8 cellular contexts compared by ENCODE assay signal in the genomic region with DNA sequence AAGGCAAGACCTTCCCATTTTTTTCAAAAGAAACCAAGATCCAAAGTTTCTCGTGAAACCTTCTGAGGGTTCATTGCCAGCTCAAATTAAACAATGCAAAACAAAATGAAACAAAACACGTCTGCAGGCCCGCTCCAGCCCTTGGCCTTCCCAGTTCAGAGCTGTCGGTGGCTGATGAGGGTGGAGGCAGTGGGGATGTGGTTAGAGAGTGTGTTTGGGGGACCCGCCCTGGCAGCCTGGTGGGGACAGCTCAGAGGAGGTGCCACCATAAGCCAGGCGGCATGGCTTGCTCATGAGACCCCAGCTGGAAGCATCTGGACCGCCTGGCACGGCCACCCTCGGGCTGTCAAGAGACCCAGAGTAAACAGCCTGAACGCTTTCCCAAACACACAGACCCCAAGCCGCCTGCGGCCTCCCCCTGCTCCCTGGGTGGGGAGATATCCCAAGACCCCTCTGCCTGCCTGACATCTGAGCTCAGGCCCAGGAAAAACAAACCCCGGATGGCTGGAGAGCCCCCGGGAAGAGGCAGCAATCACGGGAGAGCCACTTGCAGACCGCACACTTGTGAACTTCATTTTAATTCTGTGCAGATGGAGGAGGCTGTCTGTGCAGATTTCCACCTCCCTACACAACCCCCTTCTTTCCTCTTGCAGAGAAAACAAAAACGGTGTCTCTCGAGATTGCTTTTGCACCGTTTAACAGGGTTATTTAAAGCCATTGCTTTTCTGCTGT. TPM values are rescaled to one million over a fixed set of nuclear protein-coding genes. Genes with fewer than 3 reads are reported as not detected.
DNase-seq lines count a peak whose midpoint lies in the region; ATAC-seq and TF ChIP-seq lines count a peak whose summit lies in the region.

No MANE protein-coding gene starts in this region.

- no peak for TF ChIP-seq CTCF in CD4-positive, alpha-beta T cell (IDR thresholded peaks at IDR 0.05)
- TF ChIP-seq CTCF in OCI-LY7 (conservative IDR thresholded peaks at IDR 0.05; ENCODE audit: low read length) (no peak), WTC11 (IDR thresholded peaks at IDR 0.05) (no peak)

- peaks cover 85% of the 10 kb centered on the region for H3K4me1 ChIP-seq in OCI-LY7 (ENCODE audit: insufficient read depth, low read length, poor library complexity, severe bottlenecking)
- H3K4me1 ChIP-seq in naive thymus-derived CD4-positive, alpha-beta T cell (ENCODE audit: control insufficient read depth in 2 of 2, insufficient read depth in 2 of 2, low read length in 2 of 2): peaks cover 59 to 78% of the 10 kb centered on the region in 2 donors

- peaks cover 4% of the 10 kb centered on the region for H3K36me3 Mint-ChIP-seq in CD4-positive, alpha-beta T cell (ENCODE audit: low read depth)
- H3K36me3 Mint-ChIP-seq in activated naive CD8-positive, alpha-beta T cell treated with anti-CD3 and anti-CD28 coated beads for 36 hours: peaks cover 10% of the 10 kb centered on the region
- peaks cover 0 to 20% (median 0%) of the 10 kb centered on the region in 5 donors for H3K36me3 Mint-ChIP-seq in naive thymus-derived CD4-positive, alpha-beta T cell
- H3K36me3 Mint-ChIP-seq in WTC11: no peaks in the 10 kb centered on the region

- no peaks in the 10 kb centered on the region for H3K27me3 Mint-ChIP-seq in CD4-positive, alpha-beta T cell
- no peaks in the 10 kb centered on the region for H3K27me3 Mint-ChIP-seq in activated naive CD8-positive, alpha-beta T cell treated with anti-CD3 and anti-CD28 coated beads for 36 hours
- H3K27me3 Mint-ChIP-seq in naive thymus-derived CD4-positive, alpha-beta T cell: no peaks in the 10 kb centered on the region
- H3K27me3 Mint-ChIP-seq in WTC11 (ENCODE audit: low read depth): peaks cover 21% of the 10 kb centered on the region

- H3K27me3 ChIP-seq in CD4-positive, alpha-beta T cell (ENCODE audit: control insufficient read depth, insufficient read depth, low read length): no peaks in the 10 kb centered on the region
- no peaks in the 10 kb centered on the region for H3K27me3 ChIP-seq in naive thymus-derived CD4-positive, alpha-beta T cell (ENCODE audit: control insufficient read depth in 2 of 2, insufficient read depth in 2 of 2, low read length in 2 of 2)

- peak overlapping the region; percentile 82 for H3K27ac ChIP-seq in CD4-positive, alpha-beta T cell (ENCODE audit: low read depth, low read length)
- H3K27ac ChIP-seq in OCI-LY7 (ENCODE audit: low read depth, low read length, poor library complexity, severe bottlenecking): peak overlapping the region; percentile 99
- H3K27ac ChIP-seq in naive thymus-derived CD4-positive, alpha-beta T cell (ENCODE audit: low read depth, low read length): peak overlapping the region; percentile 77

- DNase-seq in CD4-positive, alpha-beta T cell: peak; percentile 34 to 75 (median 66)
- peak; percentile 87 for DNase-seq in OCI-LY7 (ENCODE audit: low spot score)
- DNase-seq in activated naive CD8-positive, alpha-beta T cell treated with anti-CD3 and anti-CD28 coated beads for 36 hours: peak; percentile 41
- DNase-seq in naive thymus-derived CD4-positive, alpha-beta T cell: peak in 7 of 9 donors; percentile 50 to 82 (median 79)
- no peak for DNase-seq in WTC11 (ENCODE audit: low spot score)
- DNase-seq in NK-92 (lab: John Stamatoyannopoulos, UW; ENCODE audit: unreplicated experiment): no peak
- DNase-seq in cerebellar nuclear complex (lab: John Stamatoyannopoulos, UW): no peak

- H4K20me1 ChIP-seq in OCI-LY7 (ENCODE audit: insufficient read depth, low read length): no peaks in the 10 kb centered on the region

- peaks cover 66% of the 10 kb centered on the region for H3K4me1 Mint-ChIP-seq in CD4-positive, alpha-beta T cell (ENCODE audit: low read depth)
- peaks cover 50% of the 10 kb centered on the region for H3K4me1 Mint-ChIP-seq in activated naive CD8-positive, alpha-beta T cell treated with anti-CD3 and anti-CD28 coated beads for 36 hours
- H3K4me1 Mint-ChIP-seq in naive thymus-derived CD4-positive, alpha-beta T cell: peaks cover 52 to 92% (median 67%) of the 10 kb centered on the region in 7 donors
- H3K4me1 Mint-ChIP-seq in WTC11: peaks cover 8% of the 10 kb centered on the region

- peaks cover 8% of the 10 kb centered on the region for H3K36me3 ChIP-seq in OCI-LY7 (ENCODE audit: insufficient read depth, low read length)
- no peaks in the 10 kb centered on the region for H3K36me3 ChIP-seq in naive thymus-derived CD4-positive, alpha-beta T cell (ENCODE audit: control insufficient read depth in 2 of 3, insufficient read depth in 3 of 3, low read length in 3 of 3)

- POLR2A ChIA-PET in CD4-positive, alpha-beta T cell (lab: Charles Lee): interaction anchor here (0.6 to 4.9 kb wide), 31 partner anchors 9 to 367 kb away, joined by 3 to 55 read pairs (median 5); a partner anchor contains a TSS
- POLR2A ChIA-PET in OCI-LY7 (lab: Charles Lee) (interaction anchor here (0.6 to 2.9 kb wide), 11 partner anchors 8 to 252 kb away, joined by 3 to 12 read pairs (median 4); no protein-coding TSS in a partner anchor), WTC11 (lab: Charles Lee) (no interaction called here)
- POLR2A ChIA-PET in naive thymus-derived CD4-positive, alpha-beta T cell (lab: Charles Lee): interaction anchor here (0.5 to 10.2 kb wide), 27 partner anchors 8 to 121 kb away, joined by 3 to 92 read pairs (median 5); a partner anchor contains a TSS

- H3K27ac Mint-ChIP-seq in CD4-positive, alpha-beta T cell: peak overlapping the region; percentile 99
- peak overlapping the region; percentile 74 for H3K27ac Mint-ChIP-seq in activated naive CD8-positive, alpha-beta T cell treated with anti-CD3 and anti-CD28 coated beads for 36 hours
- peak overlapping the region; percentile 96 to 100 (median 98) for H3K27ac Mint-ChIP-seq in naive thymus-derived CD4-positive, alpha-beta T cell
- no peak overlapping the region for H3K27ac Mint-ChIP-seq in WTC11

- H3K4me3 Mint-ChIP-seq in CD4-positive, alpha-beta T cell: peak overlapping the region; percentile 81
- peak overlapping the region; percentile 73 for H3K4me3 Mint-ChIP-seq in activated naive CD8-positive, alpha-beta T cell treated with anti-CD3 and anti-CD28 coated beads for 36 hours
- H3K4me3 Mint-ChIP-seq in naive thymus-derived CD4-positive, alpha-beta T cell: peak overlapping the region; percentile 81 to 95 (median 86)
- H3K4me3 Mint-ChIP-seq in WTC11: no peak overlapping the region

- intact Hi-C loops in CD4-positive, alpha-beta T cell (cut with DNase I, micrococcal nuclease): loop anchor here (1.0 to 5.0 kb wide), 4 partner anchors 37 to 62 kb away; no protein-coding TSS in a partner anchor
- intact Hi-C loops in OCI-LY7 (cut with micrococcal nuclease; ENCODE audit: unreplicated experiment): loop anchor here (5.0 kb wide), 1 partner anchor 310 kb away; no protein-coding TSS in a partner anchor
- intact Hi-C loops in naive thymus-derived CD4-positive, alpha-beta T cell (cut with micrococcal nuclease): loop anchor here (1.0 to 2.0 kb wide), 6 partner anchors 19 to 90 kb away; a partner anchor contains a TSS

- TSS peak; percentile 92 for BruUV-seq in OCI-LY7 (replicated peaks; lab: Mats Ljungman, UMichigan)

- no peaks in the 10 kb centered on the region for H3K9me3 ChIP-seq in CD4-positive, alpha-beta T cell (ENCODE audit: control insufficient read depth, low read length)
- peaks cover 20% of the 10 kb centered on the region for H3K9me3 ChIP-seq in OCI-LY7 (ENCODE audit: low read length)
- H3K9me3 ChIP-seq in naive thymus-derived CD4-positive, alpha-beta T cell (ENCODE audit: control insufficient read depth in 2 of 3, low read length in 3 of 3): peaks cover 0 to 6% (median 0%) of the 10 kb centered on the region in 3 experiments

- H3K79me2 ChIP-seq in OCI-LY7 (ENCODE audit: insufficient read depth, low read depth, low read length): no peaks in the 10 kb centered on the region

- peak overlapping the region; percentile 59 for H2AFZ ChIP-seq in OCI-LY7 (ENCODE audit: low read length)

- peak overlapping the region; percentile 88 for H3K4me2 ChIP-seq in OCI-LY7 (ENCODE audit: low read length)

- H3K4me3 ChIP-seq in OCI-LY7 (ENCODE audit: low read depth, low read length, poor library complexity, severe bottlenecking): peak overlapping the region; percentile 63
- peak overlapping the region; percentile 47 for H3K4me3 ChIP-seq in naive thymus-derived CD4-positive, alpha-beta T cell (ENCODE audit: low read length)

- peak; percentile 83 for ATAC-seq in CD4-positive, alpha-beta T cell (ENCODE audit: poor library complexity)
- peak; percentile 80 for ATAC-seq in naive thymus-derived CD4-positive, alpha-beta T cell
- ATAC-seq in HG02623 (IDR thresholded peaks at IDR 0.05; ENCODE audit: unreplicated experiment) (no peak), WTC11 (no peak; the same call in 1 of the 2 replicates)

- no peaks in the 10 kb centered on the region for H3K9me2 ChIP-seq in OCI-LY7 (ENCODE audit: insufficient read depth, low read length)

- no peaks in the 10 kb centered on the region for H3K9me3 Mint-ChIP-seq in CD4-positive, alpha-beta T cell
- peaks cover 6% of the 10 kb centered on the region for H3K9me3 Mint-ChIP-seq in activated naive CD8-positive, alpha-beta T cell treated with anti-CD3 and anti-CD28 coated beads for 36 hours
- H3K9me3 Mint-ChIP-seq in naive thymus-derived CD4-positive, alpha-beta T cell: peaks cover 0 to 7% (median 3%) of the 10 kb centered on the region in 11 donors
- peaks cover 9% of the 10 kb centered on the region for H3K9me3 Mint-ChIP-seq in WTC11

- CTCF ChIA-PET in CD4-positive, alpha-beta T cell (lab: Charles Lee): interaction anchor here (0.5 to 1.7 kb wide), 3 partner anchors 67 to 437 kb away, joined by 3 to 10 read pairs (median 3); no protein-coding TSS in a partner anchor
- CTCF ChIA-PET in OCI-LY7 (lab: Charles Lee; ENCODE audit: unreplicated experiment): no interaction called here
- CTCF ChIA-PET in naive thymus-derived CD4-positive, alpha-beta T cell (lab: Charles Lee): interaction anchor here (0.6 to 2.5 kb wide), 16 partner anchors 10 to 187 kb away, joined by 3 to 12 read pairs (median 4); no protein-coding TSS in a partner anchor
- CTCF ChIA-PET in WTC11 (lab: Charles Lee): interaction anchor here (1.0 to 1.6 kb wide), 5 partner anchors 14 to 90 kb away, joined by 3 to 7 read pairs (median 4); no protein-coding TSS in a partner anchor

RNA-seq across cellular contexts. Expression of a gene that starts 35.4 kb away (rescaled TPM):
- total RNA-seq in CD4-positive, alpha-beta T cell: 100 to 1,000 TPM; 226 to 257 TPM
- total RNA-seq in OCI-LY7 (2014; rRNA removed; shearing (Covaris generic)): 12.2 and 18.4 TPM in 2 replicates
- total RNA-seq in OCI-LY7 (2022) (34.2 and 43.2 TPM in 2 replicates), WTC11 (2021) (72.4 to 77.7 TPM (median 73.0 TPM) in 3 replicates)
- 100 to 1,000 TPM; 127 to 130 TPM for total RNA-seq in activated naive CD8-positive, alpha-beta T cell treated with anti-CD3 and anti-CD28 coated beads for 36 hours
- total RNA-seq in naive thymus-derived CD4-positive, alpha-beta T cell: 100 to 1,000 TPM; 126 to 278 (median 208) TPM
- polyA plus RNA-seq in naive thymus-derived CD4-positive, alpha-beta T cell: 100 to 1,000 TPM; 525 to 563 TPM

RNA-seq across cellular contexts. Expression of a gene that starts 46.2 kb away (rescaled TPM):
- total RNA-seq in CD4-positive, alpha-beta T cell: 10 to 100 TPM; 76.3 to 79.7 TPM
- 28.3 and 31.8 TPM in 2 replicates for total RNA-seq in OCI-LY7 (2014; rRNA removed; shearing (Covaris generic))
- total RNA-seq in OCI-LY7 (2022): 27.8 and 31.6 TPM in 2 replicates
- 10 to 100 TPM; 10.3 to 11.2 TPM for total RNA-seq in activated naive CD8-positive, alpha-beta T cell treated with anti-CD3 and anti-CD28 coated beads for 36 hours
- 10 to 100 TPM; 17.0 to 86.8 (median 34.4) TPM for total RNA-seq in naive thymus-derived CD4-positive, alpha-beta T cell
- 10 to 100 TPM; 21.3 to 34.3 TPM for polyA plus RNA-seq in naive thymus-derived CD4-positive, alpha-beta T cell
- 54.2 to 65.2 TPM (median 56.2 TPM) in 3 replicates for total RNA-seq in WTC11 (2021)

Comparison
In these comparisons a context has a peak if more than half of its experiments do, and no peak if none do; other contexts are left out.
1. ATAC-seq: peak in CD4-positive, alpha-beta T cell (single experiment) and naive thymus-derived CD4-positive, alpha-beta T cell (single experiment); none in HG02623 (single experiment) and WTC11 (single experiment).
2. DNase-seq: peak in CD4-positive, alpha-beta T cell (10 of 10), OCI-LY7 (single experiment), activated naive CD8-positive, alpha-beta T cell treated with anti-CD3 and anti-CD28 coated beads for 36 hours (single experiment) and naive thymus-derived CD4-positive, alpha-beta T cell (7 of 9); none in WTC11 (single experiment), NK-92 (single experiment) and cerebellar nuclear complex (0 of 2).
3. Peak in every context shown above with its lines, with median percentiles within 50 percentile points of each other: H3K27ac ChIP-seq.